In genomic region chr10:29117781-29118180, GRCh38 we compare ENCODE assay signal across 3 cellular contexts.
TF ChIP-seq lines count a peak whose summit lies in the region.

No MANE protein-coding gene starts in this region.

TF ChIP-seq in SK-N-SH treated with all-trans-retinoic acid at 6 μM for 48 hours, 23 proteins besides CTCF, POLR2A, EP300 and RAD21:
- TF ChIP-seq ZFP30 (CRISPR knock-in tag; IDR thresholded peaks at IDR 0.05): peak; percentile 97
- no peak for TF ChIP-seq ZNF70 (CRISPR knock-in tag; IDR thresholded peaks at IDR 0.05)
- TF ChIP-seq OSR1 (CRISPR knock-in tag; IDR thresholded peaks at IDR 0.05): no peak
- TF ChIP-seq TOX (CRISPR knock-in tag; IDR thresholded peaks at IDR 0.05; ENCODE audit: borderline replicate concordance): no peak
- TF ChIP-seq ZNF8 (CRISPR knock-in tag; IDR thresholded peaks at IDR 0.05): peak; percentile 93

TF ChIP-seq in SK-N-SH, 30 proteins besides CTCF, POLR2A, EP300 and RAD21:
- no peak for TF ChIP-seq TEAD4 (IDR thresholded peaks at IDR 0.05; ENCODE audit: borderline replicate concordance, insufficient read depth)
- no peak for TF ChIP-seq POLR2AphosphoS5 (IDR thresholded peaks at IDR 0.05; ENCODE audit: low read depth, low read length)
- no peak for TF ChIP-seq NFIC (IDR thresholded peaks at IDR 0.05; ENCODE audit: borderline replicate concordance)
- no peak for TF ChIP-seq FOXM1 (IDR thresholded peaks at IDR 0.05; ENCODE audit: low read depth)
- no peak for TF ChIP-seq USF2 (IDR thresholded peaks at IDR 0.05; ENCODE audit: borderline replicate concordance, low read depth, low read length)
- TF ChIP-seq CHD2 (IDR thresholded peaks at IDR 0.05; ENCODE audit: low read length, partially characterized antibody): no peak
- TF ChIP-seq IRF3 (IDR thresholded peaks at IDR 0.05; ENCODE audit: low read depth, low read length): no peak
- TF ChIP-seq FOXJ3 (CRISPR knock-in tag; IDR thresholded peaks at IDR 0.05): no peak
- no peak for TF ChIP-seq REST (IDR thresholded peaks at IDR 0.05; ENCODE audit: low read depth, low read length)
- TF ChIP-seq GABPA (IDR thresholded peaks at IDR 0.05; ENCODE audit: low read depth): no peak
- no peak for TF ChIP-seq RCOR1 (IDR thresholded peaks at IDR 0.05; ENCODE audit: low read length)

TF ChIP-seq in H1, 55 proteins besides CTCF, POLR2A, EP300 and RAD21:
- TF ChIP-seq POLR2AphosphoS5 (IDR thresholded peaks at IDR 0.05; ENCODE audit: low read depth, low read length) (no peak), KDM1A (IDR thresholded peaks at IDR 0.05; ENCODE audit: borderline replicate concordance, low read length) (peak; percentile 76)
